11 cellular contexts compared by ENCODE assay signal in genomic region chr18:74500380-74501173, GRCh38. TPM values are rescaled to one million over a fixed set of nuclear protein-coding genes. Genes with fewer than 3 reads are reported as not detected.
DNase-seq lines count a peak whose midpoint lies in the region; ATAC-seq and TF ChIP-seq lines count a peak whose summit lies in the region.
"Not testable (repeated sequence)": the region's sequence is repeated elsewhere in the genome, so short reads cannot be mapped to it uniquely, and the experiment has no call there.
"Had no signal": no experiment of that assay in that cellular context is flagged by ENCODE, and none has a peak within 500 bp of the region (broad histone marks: within the 10 kb centered on the region; RNA-seq: fewer than 3 reads in every experiment).

No MANE protein-coding gene starts in this region.

- H3K9me2 ChIP-seq in SU-DHL-6 (replicated peaks; ENCODE audit: insufficient read depth, low read length): not testable (repeated sequence)

- H3K9me3 Mint-ChIP-seq in CD4-positive, CD25-positive, alpha-beta regulatory T cell; IgD-negative memory B cell; activated naive CD4-positive, alpha-beta T cell treated with anti-CD3 and anti-CD28 coated beads, Interleukin-2, amount 10 ng/mL, durations not matched to agents 7 days and 5 days: not testable (repeated sequence)

- peaks cover 28 to 65% (median 44%) of the 10 kb centered on the region in 4 donors for H3K4me1 Mint-ChIP-seq in CD4-positive, CD25-positive, alpha-beta regulatory T cell
- peaks cover 35 to 47% (median 38%) of the 10 kb centered on the region in 3 donors for H3K4me1 Mint-ChIP-seq in IgD-negative memory B cell
- H3K4me1 Mint-ChIP-seq in activated naive CD4-positive, alpha-beta T cell treated with anti-CD3 and anti-CD28 coated beads, Interleukin-2, amount 10 ng/mL, durations not matched to agents 7 days and 5 days: peaks cover 60% of the 10 kb centered on the region

- H3K9me3 ChIP-seq in CD4-positive, CD25-positive, alpha-beta regulatory T cell (ENCODE audit: control insufficient read depth in 2 of 2, low read length in 2 of 2); SU-DHL-6 (ENCODE audit: insufficient read depth, low read length); neutrophil; subcutaneous abdominal adipose tissue (ENCODE audit: control insufficient read depth in 5 of 5, low read length in 5 of 5): not testable (repeated sequence)

- peak overlapping the region; percentile 94 for H3K27ac ChIP-seq in CD4-positive, CD25-positive, alpha-beta regulatory T cell (ENCODE audit: insufficient read depth, low read length, poor library complexity, severe bottlenecking)
- H3K27ac ChIP-seq in SU-DHL-6 (ENCODE audit: low read depth, low read length) (peak overlapping the region; percentile 83), dorsolateral prefrontal cortex (peak overlapping the region in 56 of 59 donors; percentile 27 to 98 (median 88)), neutrophil (peak overlapping the region; percentile 89), subcutaneous abdominal adipose tissue (ENCODE audit: low read depth, low read length) (peak overlapping the region; percentile 13)

- H3K36me3 Mint-ChIP-seq in CD4-positive, CD25-positive, alpha-beta regulatory T cell: peaks cover 29% of the 10 kb centered on the region
- H3K36me3 Mint-ChIP-seq in IgD-negative memory B cell: not testable (repeated sequence)
- peaks cover 46% of the 10 kb centered on the region for H3K36me3 Mint-ChIP-seq in activated naive CD4-positive, alpha-beta T cell treated with anti-CD3 and anti-CD28 coated beads, Interleukin-2, amount 10 ng/mL, durations not matched to agents 7 days and 5 days

- H3K27ac Mint-ChIP-seq in CD4-positive, CD25-positive, alpha-beta regulatory T cell: peak overlapping the region; percentile 55 to 95 (median 94)
- peak overlapping the region; percentile 82 to 99 (median 98) for H3K27ac Mint-ChIP-seq in IgD-negative memory B cell
- peak overlapping the region; percentile 95 for H3K27ac Mint-ChIP-seq in activated naive CD4-positive, alpha-beta T cell treated with anti-CD3 and anti-CD28 coated beads, Interleukin-2, amount 10 ng/mL, durations not matched to agents 7 days and 5 days

- H3K9ac ChIP-seq in SU-DHL-6 (ENCODE audit: low read length): peak overlapping the region; percentile 62
- peak overlapping the region in 1 of 5 donors; percentile 22 for H3K9ac ChIP-seq in subcutaneous abdominal adipose tissue (ENCODE audit: low read length in 5 of 5)

- peak overlapping the region; percentile 99 for H3K4me3 ChIP-seq in CD4-positive, CD25-positive, alpha-beta regulatory T cell (ENCODE audit: low read depth, low read length)
- peak overlapping the region; percentile 74 for H3K4me3 ChIP-seq in SU-DHL-6 (ENCODE audit: insufficient read depth, low read length, poor library complexity, severe bottlenecking)
- peak overlapping the region in 53 of 59 donors; percentile 3 to 96 (median 36) for H3K4me3 ChIP-seq in dorsolateral prefrontal cortex
- H3K4me3 ChIP-seq in neutrophil (ENCODE audit: low read depth in 1 of 2, low read length in 1 of 2); subcutaneous abdominal adipose tissue (ENCODE audit: low read depth in 1 of 5, low read length in 5 of 5): not testable (repeated sequence)

- CTCF ChIA-PET in activated naive CD4-positive, alpha-beta T cell treated with anti-CD3 and anti-CD28 coated beads, Interleukin-2, amount 10 ng/mL, durations not matched to agents 7 days and 5 days (lab: Charles Lee): interaction anchor here (1.4 kb wide), 1 partner anchor 51 kb away, joined by 3 read pairs; no protein-coding TSS in a partner anchor

- ATAC-seq in CD4-positive, CD25-positive, alpha-beta regulatory T cell (ENCODE audit: low read depth in 2 of 2): not testable (repeated sequence)

- peak overlapping the region; percentile 99 for H3K4me2 ChIP-seq in SU-DHL-6 (ENCODE audit: low read depth, low read length, poor library complexity, severe bottlenecking)

- H3K27me3 Mint-ChIP-seq in CD4-positive, CD25-positive, alpha-beta regulatory T cell; IgD-negative memory B cell; activated naive CD4-positive, alpha-beta T cell treated with anti-CD3 and anti-CD28 coated beads, Interleukin-2, amount 10 ng/mL, durations not matched to agents 7 days and 5 days: not testable (repeated sequence)

- H3K36me3 ChIP-seq in CD4-positive, CD25-positive, alpha-beta regulatory T cell (ENCODE audit: control insufficient read depth, insufficient read depth, low read length): peaks cover 37% of the 10 kb centered on the region
- H3K36me3 ChIP-seq in SU-DHL-6 (ENCODE audit: low read length) (peaks cover 26% of the 10 kb centered on the region), neutrophil (peaks cover 21% of the 10 kb centered on the region), subcutaneous abdominal adipose tissue (ENCODE audit: control insufficient read depth in 5 of 5, insufficient read depth in 5 of 5, low read length in 5 of 5) (peaks cover 2 to 43% (median 36%) of the 10 kb centered on the region in 5 donors)

- H3K27me3 ChIP-seq in CD4-positive, CD25-positive, alpha-beta regulatory T cell (ENCODE audit: control insufficient read depth, insufficient read depth, low read length); SU-DHL-6 (ENCODE audit: low read length); dorsolateral prefrontal cortex; neutrophil; subcutaneous abdominal adipose tissue (ENCODE audit: control insufficient read depth in 5 of 5, insufficient read depth in 4 of 5, low read length in 5 of 5): not testable (repeated sequence)

- peaks cover 40% of the 10 kb centered on the region for H3K4me1 ChIP-seq in CD4-positive, CD25-positive, alpha-beta regulatory T cell (ENCODE audit: control insufficient read depth, insufficient read depth, low read length, poor library complexity, severe bottlenecking)
- H3K4me1 ChIP-seq in neutrophil (ENCODE audit: control insufficient read depth in 1 of 2, insufficient read depth in 1 of 2, low read depth in 1 of 2, low read length in 1 of 2) (peaks cover 36 to 37% of the 10 kb centered on the region in 2 experiments), subcutaneous abdominal adipose tissue (ENCODE audit: control insufficient read depth in 5 of 5, insufficient read depth in 5 of 5, low read length in 5 of 5) (peaks cover 7 to 41% (median 35%) of the 10 kb centered on the region in 5 donors)

- H3F3A ChIP-seq in SU-DHL-6 (ENCODE audit: insufficient read depth): peaks cover 32% of the 10 kb centered on the region

- H2AFZ ChIP-seq in SU-DHL-6 (ENCODE audit: low read depth, low read length, severe bottlenecking): not testable (repeated sequence)

- not testable (repeated sequence) for DNase-seq in CD4-positive, CD25-positive, alpha-beta regulatory T cell; activated naive CD4-positive, alpha-beta T cell treated with anti-CD3 and anti-CD28 coated beads, Interleukin-2, amount 10 ng/mL, durations not matched to agents 7 days and 5 days
- DNase-seq in dorsolateral prefrontal cortex (peak in 1 of 10 donors; percentile 21), kidney glomerular epithelial cell (lab: John Stamatoyannopoulos, UW) (peak; percentile 77)

- intact Hi-C loops in dorsolateral prefrontal cortex (cut with DNase I): not testable (repeated sequence)

- H3K79me2 ChIP-seq in SU-DHL-6 (ENCODE audit: insufficient read depth, low read length): peaks cover 49% of the 10 kb centered on the region

- H4K20me1 ChIP-seq in SU-DHL-6 (ENCODE audit: low read depth, low read length): not testable (repeated sequence)

- TF ChIP-seq CTCF in SU-DHL-6 (IDR thresholded peaks at IDR 0.05; ENCODE audit: insufficient read depth, low read length, poor library complexity, severe bottlenecking); dorsolateral prefrontal cortex (IDR thresholded peaks at IDR 0.05 in 54 of 56, conservative IDR thresholded peaks at IDR 0.05 in 2 of 56; ENCODE audit: low read depth in 1 of 56, partially characterized antibody in 56 of 56); neutrophil (IDR thresholded peaks at IDR 0.05): not testable (repeated sequence)

- peak overlapping the region; percentile 52 to 92 (median 68) for H3K4me3 Mint-ChIP-seq in CD4-positive, CD25-positive, alpha-beta regulatory T cell
- H3K4me3 Mint-ChIP-seq in IgD-negative memory B cell: peak overlapping the region; percentile 90 to 98 (median 94)
- H3K4me3 Mint-ChIP-seq in activated naive CD4-positive, alpha-beta T cell treated with anti-CD3 and anti-CD28 coated beads, Interleukin-2, amount 10 ng/mL, durations not matched to agents 7 days and 5 days: peak overlapping the region; percentile 82

RNA-seq across cellular contexts. Expression of gene CNDP2, which starts 4.4 kb away (rescaled TPM):
- total RNA-seq in CD4-positive, CD25-positive, alpha-beta regulatory T cell: 121 TPM
- polyA plus RNA-seq in CD4-positive, CD25-positive, alpha-beta regulatory T cell: 100 to 1,000 TPM; 101 to 136 (median 106) TPM
- polyA plus RNA-seq in IgD-negative memory B cell: 179 TPM
- total RNA-seq in dorsolateral prefrontal cortex: 100 to 1,000 TPM; 146 to 408 (median 218) TPM

RNA-seq across cellular contexts. Expression of gene CNDP1, which starts 33.7 kb away (rescaled TPM):
- total RNA-seq in CD4-positive, CD25-positive, alpha-beta regulatory T cell: 0.15 TPM
- polyA plus RNA-seq in CD4-positive, CD25-positive, alpha-beta regulatory T cell: not detected
- polyA plus RNA-seq in IgD-negative memory B cell: not detected
- total RNA-seq in dorsolateral prefrontal cortex: 100 to 1,000 TPM in 66 of 120 experiments, 10 to 100 TPM in 54; 11.2 to 509 (median 107) TPM
- total RNA-seq: Daoy, RPMI7951 had no signal

RNA-seq across cellular contexts. Expression of gene DIPK1C, which starts 43.5 kb away (rescaled TPM):
- total RNA-seq in CD4-positive, CD25-positive, alpha-beta regulatory T cell: not detected
- not detected for polyA plus RNA-seq in CD4-positive, CD25-positive, alpha-beta regulatory T cell
- polyA plus RNA-seq in IgD-negative memory B cell: not detected
- total RNA-seq in dorsolateral prefrontal cortex: 10 to 100 TPM in 76 of 120 experiments, 1 to 10 TPM in 44; 1.9 to 31.7 (median 11.6) TPM
- total RNA-seq: Daoy, RPMI7951, ureter had no signal

Comparison
In these comparisons a context has a peak if more than half of its experiments do, and no peak if none do; other contexts are left out.
1. H3K27ac ChIP-seq: peak in every context shown above with its lines; median percentile 94 in CD4-positive, CD25-positive, alpha-beta regulatory T cell; 89 in neutrophil; 88 in dorsolateral prefrontal cortex; 83 in SU-DHL-6; 13 in subcutaneous abdominal adipose tissue.
2. RNA of gene CNDP1, which starts 33.7 kb away (total RNA-seq): 11.2 to 509 TPM in dorsolateral prefrontal cortex; 0.15 TPM in CD4-positive, CD25-positive, alpha-beta regulatory T cell (single experiment); every median in the first group is over 10 times any median in the second.
3. Peak in every context shown above with its lines, with median percentiles within 50 percentile points of each other: H3K27ac Mint-ChIP-seq and H3K4me3 Mint-ChIP-seq.